In genomic region chr5:96809898-96810297, GRCh38 we compare ENCODE assay signal across 13 cellular contexts. TPM values are rescaled to one million over a fixed set of nuclear protein-coding genes. Genes with fewer than 3 reads are reported as not detected.
DNase-seq lines count a peak whose midpoint lies in the region; ATAC-seq lines count a peak whose summit lies in the region.
"Had no signal": no experiment of that assay in that cellular context is flagged by ENCODE, and none has a peak within 500 bp of the region (broad histone marks: within the 10 kb centered on the region; RNA-seq: fewer than 3 reads in every experiment).

No MANE protein-coding gene starts in this region.

- peaks cover 36% of the 10 kb centered on the region for H3K36me3 Mint-ChIP-seq in effector memory CD8-positive, alpha-beta T cell (ENCODE audit: insufficient read depth)

- H3K27ac ChIP-seq in KOPT-K1 (ENCODE audit: low read depth, low read length, poor library complexity, severe bottlenecking), result peak overlapping the region; percentile 97
- H3K27ac ChIP-seq: colonic mucosa, WERI-Rb-1 had no signal

- no peaks in the 10 kb centered on the region for H3K27me3 Mint-ChIP-seq in effector memory CD8-positive, alpha-beta T cell

- H3K9me3 Mint-ChIP-seq in effector memory CD8-positive, alpha-beta T cell, result no peaks in the 10 kb centered on the region

- peak; percentile 33 to 39 for DNase-seq in activated CD4-positive, alpha-beta T cell treated with anti-CD3 and anti-CD28 coated beads, Interleukin-2, amount 50 U/mL, for 4 hours
- no peak for DNase-seq in effector memory CD8-positive, alpha-beta T cell
- DNase-seq in stimulated activated CD4-positive, alpha-beta T cell treated with anti-CD3 and anti-CD28 coated beads, Interleukin-4, amount 100 ng/mL, for 48 hours (ENCODE audit: low read depth in 2 of 2), result peak; percentile 19 to 29
- DNase-seq in LoVo (ENCODE audit: low spot score), result no peak
- no peak for DNase-seq in cerebellum (ENCODE audit: low spot score)
- DNase-seq: Caco-2, colonic mucosa, NCI-H2029, SHP77, WERI-Rb-1 had no signal

- peak overlapping the region; percentile 38 to 100 for H3K27ac Mint-ChIP-seq in effector memory CD8-positive, alpha-beta T cell
- H3K27ac Mint-ChIP-seq: progenitor cell of endocrine pancreas had no signal

- no peaks in the 10 kb centered on the region for H3K36me3 ChIP-seq in KOPT-K1 (ENCODE audit: insufficient read depth, low read length)
- H3K36me3 ChIP-seq: colonic mucosa had no signal

- ATAC-seq in effector memory CD8-positive, alpha-beta T cell (replicated peaks), result no peak
- no peak for ATAC-seq in HG03442 (IDR thresholded peaks at IDR 0.05; ENCODE audit: unreplicated experiment)

- peaks cover 29 to 37% of the 10 kb centered on the region in 2 donors for H3K4me1 Mint-ChIP-seq in effector memory CD8-positive, alpha-beta T cell (ENCODE audit: low read depth in 2 of 2)

- H3K4me3 Mint-ChIP-seq in effector memory CD8-positive, alpha-beta T cell, result peak overlapping the region in 1 of 2 donors; percentile 37

- H3K9me3 ChIP-seq in KOPT-K1 (ENCODE audit: insufficient read depth, low read length, poor library complexity, severe bottlenecking), result no peaks in the 10 kb centered on the region
- H3K9me3 ChIP-seq: Caco-2, colonic mucosa had no signal

RNA-seq across cellular contexts. Expression of gene ERAP1, which starts 2.2 kb away (rescaled TPM):
- 16.1 TPM for total RNA-seq in cerebellum

Comparison
In these comparisons a context has a peak if more than half of its experiments do, and no peak if none do; other contexts are left out.
1. DNase-seq: peak in activated CD4-positive, alpha-beta T cell treated with anti-CD3 and anti-CD28 coated beads, Interleukin-2, amount 50 U/mL, for 4 hours (2 of 2) and stimulated activated CD4-positive, alpha-beta T cell treated with anti-CD3 and anti-CD28 coated beads, Interleukin-4, amount 100 ng/mL, for 48 hours (2 of 2); none in effector memory CD8-positive, alpha-beta T cell (0 of 3), LoVo (single experiment) and cerebellum (single experiment).